Comparison of ENCODE assay signal across 8 cellular contexts in the genomic region with DNA sequence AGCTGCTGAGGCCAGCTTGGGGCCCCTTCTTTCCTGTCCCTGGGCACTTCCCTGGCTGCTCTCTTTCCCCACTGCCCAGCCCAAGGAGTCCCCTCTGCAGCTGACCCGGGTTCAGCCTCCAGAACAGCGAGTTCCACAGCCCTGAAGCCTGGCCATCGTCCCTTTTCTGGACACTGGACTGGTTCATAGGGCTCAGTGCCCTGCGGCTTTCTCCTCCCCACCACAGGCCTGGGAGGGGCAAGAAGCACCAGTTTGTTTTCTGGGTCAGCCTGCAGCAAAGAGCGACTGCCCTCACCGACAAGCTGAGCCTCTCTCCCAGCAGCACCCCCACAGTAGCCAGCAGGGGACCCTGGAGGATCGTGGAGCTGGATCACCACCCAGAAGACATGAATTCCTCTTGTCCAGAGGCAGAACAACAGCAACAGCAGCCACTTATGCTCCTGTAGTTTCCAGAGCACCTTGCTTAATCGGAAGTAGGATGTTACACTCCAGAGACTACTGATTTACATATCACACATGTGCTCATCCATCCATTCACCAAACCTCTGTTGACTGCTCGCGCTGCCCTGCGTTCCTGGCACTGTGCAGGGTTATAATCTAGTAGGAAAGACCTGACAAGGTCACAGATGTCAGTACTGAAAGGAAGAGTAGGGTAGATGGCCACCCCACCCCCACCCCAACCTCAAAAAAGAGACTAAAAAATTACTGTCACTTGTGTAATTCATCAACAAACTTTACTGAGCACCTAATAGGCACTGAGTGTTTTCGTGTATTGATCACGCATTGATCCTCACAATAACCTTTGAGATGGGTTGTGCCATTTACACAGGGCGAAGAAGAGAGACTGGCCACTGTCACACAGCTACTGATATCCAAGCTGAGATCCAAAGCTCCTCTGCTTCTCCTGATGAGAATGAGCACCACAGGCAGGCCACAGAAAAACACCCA. TPM values are rescaled to one million over a fixed set of nuclear protein-coding genes. Genes with fewer than 3 reads are reported as not detected.
A peak's percentile ranks its signal among the peaks of the same experiment; 100 is the strongest.
DNase-seq lines count a peak whose midpoint lies in the region; ATAC-seq and TF ChIP-seq lines count a peak whose summit lies in the region.

No MANE protein-coding gene starts in this region.

- H2BK12ac ChIP-seq in mesenchymal stem cell (ENCODE audit: low read length in 2 of 2), result peak overlapping the region in 1 of 2 experiments; percentile 61

- no peak overlapping the region for H2BK5ac ChIP-seq in mesenchymal stem cell (ENCODE audit: low read depth, low read length, poor library complexity, severe bottlenecking)

- H4K8ac ChIP-seq in mesenchymal stem cell (ENCODE audit: low read length), result peak overlapping the region; percentile 81

- H2AFZ ChIP-seq in mesenchymal stem cell (ENCODE audit: low read depth, low read length), result peak overlapping the region; percentile 60

- no peak overlapping the region for H3K14ac ChIP-seq in mesenchymal stem cell (ENCODE audit: low read length in 2 of 2)

- peak in 1 of 2 donors; percentile 54 for TF ChIP-seq POLR2A in thyroid gland (IDR thresholded peaks at IDR 0.05)

- DNase-seq in ELF-1 (ENCODE audit: low read depth, low spot score) (peak; percentile 59), NOMO-1 (lab: John Stamatoyannopoulos, UW; ENCODE audit: unreplicated experiment in 2 of 2) (peak; percentile 60 to 74), choroid plexus epithelial cell (ENCODE audit: low read depth) (peak; percentile 68), mesenchymal stem cell (no peak), thyroid gland (peak; percentile 91), UCSD-AML1 (lab: John Stamatoyannopoulos, UW; ENCODE audit: unreplicated experiment) (no peak)
- DNase-seq in effector CD8-positive, alpha-beta T cell (lab: John Stamatoyannopoulos, UW), result no peak

- TF ChIP-seq CTCF in choroid plexus epithelial cell (conservative IDR thresholded peaks at IDR 0.05; ENCODE audit: low read depth, low read length) (peak; percentile 46), thyroid gland (IDR thresholded peaks at IDR 0.05) (peak in 4 of 6 experiments; percentile 35 to 54 (median 44))

- ATAC-seq in GM21717 (IDR thresholded peaks at IDR 0.05; ENCODE audit: unreplicated experiment), result peak; percentile 66

- H3K9me3 ChIP-seq in mesenchymal stem cell (ENCODE audit: control insufficient read depth, low read length) (no peaks in the 10 kb centered on the region), thyroid gland (no peaks in the 10 kb centered on the region)

- H3K27ac ChIP-seq in mesenchymal stem cell (ENCODE audit: low read length, poor library complexity, severe bottlenecking), result peak overlapping the region; percentile 63
- peak overlapping the region; percentile 82 to 98 (median 86) for H3K27ac ChIP-seq in thyroid gland

- H3K4me3 ChIP-seq in choroid plexus epithelial cell (ENCODE audit: low read depth, low read length) (no peak overlapping the region), mesenchymal stem cell (ENCODE audit: insufficient read depth in 1 of 2, low read depth in 1 of 2, low read length in 2 of 2) (peak overlapping the region in 1 of 2 experiments; percentile 5), thyroid gland (replicated peaks in 1 of 3) (no peak overlapping the region)

- no peak overlapping the region for H3K18ac ChIP-seq in mesenchymal stem cell (ENCODE audit: low read depth in 1 of 2, low read length in 2 of 2)

- H2BK120ac ChIP-seq in mesenchymal stem cell (ENCODE audit: low read depth, low read length), result no peak overlapping the region

- no peak overlapping the region for H4K91ac ChIP-seq in mesenchymal stem cell (ENCODE audit: low read length)

- H3K23ac ChIP-seq in mesenchymal stem cell (ENCODE audit: low read length in 2 of 2), result no peak overlapping the region

- H3K27me3 ChIP-seq in mesenchymal stem cell (ENCODE audit: control insufficient read depth in 1 of 2, insufficient read depth in 1 of 2, low read length in 2 of 2), result no peaks in the 10 kb centered on the region
- no peaks in the 10 kb centered on the region for H3K27me3 ChIP-seq in thyroid gland

- H2BK15ac ChIP-seq in mesenchymal stem cell (ENCODE audit: low read depth, poor library complexity, severe bottlenecking), result peak overlapping the region; percentile 70

- no peak overlapping the region for H2AK5ac ChIP-seq in mesenchymal stem cell (ENCODE audit: low read length, severe bottlenecking)

- H3K36me3 ChIP-seq in mesenchymal stem cell (ENCODE audit: control insufficient read depth in 1 of 2, insufficient read depth in 2 of 2, low read depth in 1 of 2, low read length in 2 of 2) (no peaks in the 10 kb centered on the region), thyroid gland (no peaks in the 10 kb centered on the region)

- no peaks in the 10 kb centered on the region for H3K79me1 ChIP-seq in mesenchymal stem cell (replicated peaks; ENCODE audit: low read length, poor library complexity, severe bottlenecking)

- peaks cover 12% of the 10 kb centered on the region for H3K4me1 ChIP-seq in mesenchymal stem cell (ENCODE audit: control insufficient read depth, insufficient read depth, low read depth, low read length)
- peaks cover 17 to 19% of the 10 kb centered on the region in 2 donors for H3K4me1 ChIP-seq in thyroid gland

- H3K4ac ChIP-seq in mesenchymal stem cell (ENCODE audit: low read depth in 1 of 2, low read length in 2 of 2), result peak overlapping the region; percentile 17 to 80

- intact Hi-C loops in thyroid gland (cut with DNase I), result no loop called here

- 67% methylated on average over 14 of the region's 14 CpGs for WGBS in mesenchymal stem cell
- 36 to 37% methylated on average over 12 of the region's 14 CpGs for WGBS in thyroid gland, 2 donors

- H3K4me2 ChIP-seq in mesenchymal stem cell (ENCODE audit: low read length, poor library complexity, severe bottlenecking), result peak overlapping the region; percentile 73

- peak overlapping the region; percentile 60 for H3K9ac ChIP-seq in mesenchymal stem cell (ENCODE audit: low read length)

RNA-seq across cellular contexts. Expression of gene CXCR5, which starts 13.0 kb away (rescaled TPM):
- polyA plus RNA-seq in mesenchymal stem cell (2013, experiment 1 of 2), result 0.01 TPM
- polyA plus RNA-seq in mesenchymal stem cell (2013, experiment 2 of 2), result 0.01 TPM
- not detected for total RNA-seq in thyroid gland

RNA-seq across cellular contexts. Expression of gene BCL9L, which starts 55.1 kb away (rescaled TPM):
- polyA plus RNA-seq in mesenchymal stem cell (2013, experiment 1 of 2), result 121 TPM
- polyA plus RNA-seq in mesenchymal stem cell (2013, experiment 2 of 2), result 115 TPM
- total RNA-seq in thyroid gland, result 10 to 100 TPM; 13.2 to 26.2 (median 19.4) TPM

Comparison
In these comparisons a context has a peak if more than half of its experiments do, and no peak if none do; other contexts are left out.
1. DNase-seq: peak in ELF-1 (single experiment), NOMO-1 (2 of 2), choroid plexus epithelial cell (single experiment) and thyroid gland (2 of 2); none in mesenchymal stem cell (single experiment), UCSD-AML1 (single experiment) and effector CD8-positive, alpha-beta T cell (single experiment).